In the genomic region with DNA sequence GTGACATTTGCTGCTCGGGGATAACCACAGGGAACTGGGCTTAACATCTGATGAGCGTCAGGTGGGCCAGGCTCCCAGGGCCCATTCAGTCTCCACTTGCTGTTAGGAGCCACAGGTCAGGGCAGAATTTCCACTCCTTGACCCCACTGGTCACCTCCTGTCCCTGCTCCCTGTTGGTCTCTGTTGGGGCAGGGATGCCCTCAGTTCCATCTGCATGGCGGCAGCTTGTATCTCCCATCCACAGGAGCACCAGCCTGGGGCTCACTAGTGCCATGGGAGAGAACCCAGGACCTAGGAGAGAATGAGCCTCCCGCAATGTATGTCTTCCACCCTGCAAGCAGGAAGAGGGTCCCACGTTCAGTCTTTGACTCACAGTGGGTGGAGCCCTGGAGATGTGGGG, we compare ENCODE assay signal across 1 cellular context.
TF ChIP-seq lines count a peak whose summit lies in the region.

No MANE protein-coding gene starts in this region.

TF ChIP-seq in K562, 482 proteins besides CTCF, POLR2A, EP300 and RAD21 (continued from another document):
- TF ChIP-seq, protein P1, sequence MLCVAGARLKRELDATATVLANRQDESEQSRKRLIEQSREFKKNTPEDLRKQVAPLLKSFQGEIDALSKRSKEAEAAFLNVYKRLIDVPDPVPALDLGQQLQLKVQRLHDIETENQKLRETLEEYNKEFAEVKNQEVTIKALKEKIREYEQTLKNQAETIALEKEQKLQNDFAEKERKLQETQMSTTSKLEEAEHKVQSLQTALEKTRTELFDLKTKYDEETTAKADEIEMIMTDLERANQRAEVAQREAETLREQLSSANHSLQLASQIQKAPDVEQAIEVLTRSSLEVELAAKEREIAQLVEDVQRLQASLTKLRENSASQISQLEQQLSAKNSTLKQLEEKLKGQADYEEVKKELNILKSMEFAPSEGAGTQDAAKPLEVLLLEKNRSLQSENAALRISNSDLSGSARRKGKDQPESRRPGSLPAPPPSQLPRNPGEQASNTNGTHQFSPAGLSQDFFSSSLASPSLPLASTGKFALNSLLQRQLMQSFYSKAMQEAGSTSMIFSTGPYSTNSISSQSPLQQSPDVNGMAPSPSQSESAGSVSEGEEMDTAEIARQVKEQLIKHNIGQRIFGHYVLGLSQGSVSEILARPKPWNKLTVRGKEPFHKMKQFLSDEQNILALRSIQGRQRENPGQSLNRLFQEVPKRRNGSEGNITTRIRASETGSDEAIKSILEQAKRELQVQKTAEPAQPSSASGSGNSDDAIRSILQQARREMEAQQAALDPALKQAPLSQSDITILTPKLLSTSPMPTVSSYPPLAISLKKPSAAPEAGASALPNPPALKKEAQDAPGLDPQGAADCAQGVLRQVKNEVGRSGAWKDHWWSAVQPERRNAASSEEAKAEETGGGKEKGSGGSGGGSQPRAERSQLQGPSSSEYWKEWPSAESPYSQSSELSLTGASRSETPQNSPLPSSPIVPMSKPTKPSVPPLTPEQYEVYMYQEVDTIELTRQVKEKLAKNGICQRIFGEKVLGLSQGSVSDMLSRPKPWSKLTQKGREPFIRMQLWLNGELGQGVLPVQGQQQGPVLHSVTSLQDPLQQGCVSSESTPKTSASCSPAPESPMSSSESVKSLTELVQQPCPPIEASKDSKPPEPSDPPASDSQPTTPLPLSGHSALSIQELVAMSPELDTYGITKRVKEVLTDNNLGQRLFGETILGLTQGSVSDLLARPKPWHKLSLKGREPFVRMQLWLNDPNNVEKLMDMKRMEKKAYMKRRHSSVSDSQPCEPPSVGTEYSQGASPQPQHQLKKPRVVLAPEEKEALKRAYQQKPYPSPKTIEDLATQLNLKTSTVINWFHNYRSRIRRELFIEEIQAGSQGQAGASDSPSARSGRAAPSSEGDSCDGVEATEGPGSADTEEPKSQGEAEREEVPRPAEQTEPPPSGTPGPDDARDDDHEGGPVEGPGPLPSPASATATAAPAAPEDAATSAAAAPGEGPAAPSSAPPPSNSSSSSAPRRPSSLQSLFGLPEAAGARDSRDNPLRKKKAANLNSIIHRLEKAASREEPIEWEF (CRISPR knock-in tag; IDR thresholded peaks at IDR 0.05): no peak
- no peak for TF ChIP-seq KLF1 (tag; IDR thresholded peaks at IDR 0.05)
- TF ChIP-seq, protein P2, sequence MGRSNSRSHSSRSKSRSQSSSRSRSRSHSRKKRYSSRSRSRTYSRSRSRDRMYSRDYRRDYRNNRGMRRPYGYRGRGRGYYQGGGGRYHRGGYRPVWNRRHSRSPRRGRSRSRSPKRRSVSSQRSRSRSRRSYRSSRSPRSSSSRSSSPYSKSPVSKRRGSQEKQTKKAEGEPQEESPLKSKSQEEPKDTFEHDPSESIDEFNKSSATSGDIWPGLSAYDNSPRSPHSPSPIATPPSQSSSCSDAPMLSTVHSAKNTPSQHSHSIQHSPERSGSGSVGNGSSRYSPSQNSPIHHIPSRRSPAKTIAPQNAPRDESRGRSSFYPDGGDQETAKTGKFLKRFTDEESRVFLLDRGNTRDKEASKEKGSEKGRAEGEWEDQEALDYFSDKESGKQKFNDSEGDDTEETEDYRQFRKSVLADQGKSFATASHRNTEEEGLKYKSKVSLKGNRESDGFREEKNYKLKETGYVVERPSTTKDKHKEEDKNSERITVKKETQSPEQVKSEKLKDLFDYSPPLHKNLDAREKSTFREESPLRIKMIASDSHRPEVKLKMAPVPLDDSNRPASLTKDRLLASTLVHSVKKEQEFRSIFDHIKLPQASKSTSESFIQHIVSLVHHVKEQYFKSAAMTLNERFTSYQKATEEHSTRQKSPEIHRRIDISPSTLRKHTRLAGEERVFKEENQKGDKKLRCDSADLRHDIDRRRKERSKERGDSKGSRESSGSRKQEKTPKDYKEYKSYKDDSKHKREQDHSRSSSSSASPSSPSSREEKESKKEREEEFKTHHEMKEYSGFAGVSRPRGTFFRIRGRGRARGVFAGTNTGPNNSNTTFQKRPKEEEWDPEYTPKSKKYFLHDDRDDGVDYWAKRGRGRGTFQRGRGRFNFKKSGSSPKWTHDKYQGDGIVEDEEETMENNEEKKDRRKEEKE (IDR thresholded peaks at IDR 0.05; ENCODE audit: borderline replicate concordance in 1 of 2, control insufficient read depth in 1 of 2, low read depth in 2 of 2, low read length in 1 of 2): no peak
